In the genomic region with DNA sequence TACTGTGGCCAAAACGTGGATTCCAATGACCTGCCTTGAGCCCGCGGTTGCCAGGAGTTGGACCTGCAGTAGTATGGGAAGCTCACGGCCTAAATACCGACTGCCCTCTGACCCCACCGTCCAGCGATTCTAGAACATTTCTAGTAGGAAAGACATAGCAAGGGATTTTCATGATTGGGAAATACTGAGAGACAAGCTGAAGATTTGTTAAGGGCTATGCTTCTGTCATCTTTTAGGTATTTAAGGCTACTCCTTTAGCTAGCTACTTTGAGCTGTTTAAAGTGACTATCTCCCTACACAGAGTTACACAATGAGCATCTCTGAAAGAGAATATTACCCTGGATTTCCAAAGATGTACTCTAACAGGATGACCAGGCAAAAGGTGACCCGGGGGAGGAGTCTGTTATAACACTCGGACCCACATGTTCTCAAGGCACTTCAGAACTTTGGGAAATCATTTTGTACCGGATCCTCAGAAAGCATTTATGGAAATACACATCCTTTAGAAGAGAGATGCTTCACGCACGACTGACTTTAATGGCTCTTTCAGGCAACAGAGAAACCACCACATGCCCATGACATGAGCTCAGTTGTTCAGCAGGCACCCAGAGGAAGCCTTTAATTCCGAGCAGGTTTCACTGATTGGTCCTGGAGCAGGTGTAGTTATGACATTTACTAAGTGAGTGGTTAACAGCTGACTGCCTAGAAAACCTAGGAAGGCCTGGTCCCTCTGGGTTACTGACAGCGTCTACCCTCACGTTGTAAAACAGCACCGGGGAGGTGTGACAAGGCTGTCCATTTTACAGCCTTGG, we compare ENCODE assay signal across 11 cellular contexts. TPM values are rescaled to one million over a fixed set of nuclear protein-coding genes. Genes with fewer than 3 reads are reported as not detected.
DNase-seq lines count a peak whose midpoint lies in the region; ATAC-seq and TF ChIP-seq lines count a peak whose summit lies in the region.
"Had no signal": no experiment of that assay in that cellular context is flagged by ENCODE, and none has a peak within 500 bp of the region (broad histone marks: within the 10 kb centered on the region; RNA-seq: fewer than 3 reads in every experiment).

No MANE protein-coding gene starts in this region.

- peaks cover 51% of the 10 kb centered on the region for H3K4me1 Mint-ChIP-seq in activated naive CD4-positive, alpha-beta T cell treated with anti-CD3 and anti-CD28 coated beads for 36 hours (ENCODE audit: low read depth)
- H3K4me1 Mint-ChIP-seq in activated naive CD4-positive, alpha-beta T cell treated with anti-CD3 and anti-CD28 coated beads, Interleukin-2, amount 10 ng/mL, durations not matched to agents 7 days and 5 days: peaks cover 44% of the 10 kb centered on the region
- H3K4me1 Mint-ChIP-seq in glutamatergic neuron (ENCODE audit: low read depth, unreplicated experiment): peaks cover 39% of the 10 kb centered on the region

- TF ChIP-seq CTCF in RWPE1 (conservative IDR thresholded peaks at IDR 0.05; ENCODE audit: low read depth) (no peak), glutamatergic neuron (IDR thresholded peaks at IDR 0.05; ENCODE audit: partially characterized antibody, unreplicated experiment) (no peak)

- no peaks in the 10 kb centered on the region for H3K27me3 Mint-ChIP-seq in activated naive CD4-positive, alpha-beta T cell treated with anti-CD3 and anti-CD28 coated beads for 36 hours (ENCODE audit: low read depth)
- no peaks in the 10 kb centered on the region for H3K27me3 Mint-ChIP-seq in activated naive CD4-positive, alpha-beta T cell treated with anti-CD3 and anti-CD28 coated beads, Interleukin-2, amount 10 ng/mL, durations not matched to agents 7 days and 5 days
- H3K27me3 Mint-ChIP-seq in glutamatergic neuron (ENCODE audit: unreplicated experiment): peaks cover 1% of the 10 kb centered on the region

- POLR2A ChIA-PET in RWPE1 (lab: Yijun Ruan, JAX; ENCODE audit: low non-redundant PET): interaction anchor here (0.6 kb wide), 1 partner anchor 457 kb away, joined by 3 read pairs; no protein-coding TSS in a partner anchor

- no peak for DNase-seq in activated naive CD4-positive, alpha-beta T cell treated with anti-CD3 and anti-CD28 coated beads for 36 hours
- no peak for DNase-seq in activated naive CD4-positive, alpha-beta T cell treated with anti-CD3 and anti-CD28 coated beads, Interleukin-2, amount 10 ng/mL, durations not matched to agents 7 days and 5 days
- DNase-seq in RWPE1 (ENCODE audit: low spot score) (peak; percentile 19), glutamatergic neuron (no peak), superior temporal gyrus (ENCODE audit: extremely low spot score) (peak; percentile 10), anterior cingulate cortex (lab: John Stamatoyannopoulos, UW) (no peak), retina (no peak)
- DNase-seq: amniotic stem cell, NCI-H1048 had no signal

- CTCF ChIA-PET in activated naive CD4-positive, alpha-beta T cell treated with anti-CD3 and anti-CD28 coated beads for 36 hours (lab: Charles Lee): interaction anchor here (0.6 to 1.8 kb wide), 4 partner anchors 11 to 58 kb away, joined by 3 to 5 read pairs (median 4); no protein-coding TSS in a partner anchor
- CTCF ChIA-PET in activated naive CD4-positive, alpha-beta T cell treated with anti-CD3 and anti-CD28 coated beads, Interleukin-2, amount 10 ng/mL, durations not matched to agents 7 days and 5 days (lab: Charles Lee): interaction anchor here (1.8 kb wide), 1 partner anchor 11 kb away, joined by 7 read pairs; no protein-coding TSS in a partner anchor
- CTCF ChIA-PET in RWPE1 (lab: Yijun Ruan, JAX): interaction anchor here (0.5 to 2.4 kb wide), 4 partner anchors 11 to 853 kb away, joined by 3 to 13 read pairs (median 4); no protein-coding TSS in a partner anchor

- H3K9me3 Mint-ChIP-seq in activated naive CD4-positive, alpha-beta T cell treated with anti-CD3 and anti-CD28 coated beads for 36 hours: no peaks in the 10 kb centered on the region
- H3K9me3 Mint-ChIP-seq in activated naive CD4-positive, alpha-beta T cell treated with anti-CD3 and anti-CD28 coated beads, Interleukin-2, amount 10 ng/mL, durations not matched to agents 7 days and 5 days: no peaks in the 10 kb centered on the region
- peaks cover 12% of the 10 kb centered on the region for H3K9me3 Mint-ChIP-seq in glutamatergic neuron (ENCODE audit: unreplicated experiment)
- H3K9me3 Mint-ChIP-seq: CD14-positive monocyte had no signal

- no peak for ATAC-seq in HG02885 (IDR thresholded peaks at IDR 0.05; ENCODE audit: poor library complexity, unreplicated experiment)

- H3K36me3 Mint-ChIP-seq in activated naive CD4-positive, alpha-beta T cell treated with anti-CD3 and anti-CD28 coated beads for 36 hours (ENCODE audit: low read depth): peaks cover 25% of the 10 kb centered on the region
- H3K36me3 Mint-ChIP-seq in activated naive CD4-positive, alpha-beta T cell treated with anti-CD3 and anti-CD28 coated beads, Interleukin-2, amount 10 ng/mL, durations not matched to agents 7 days and 5 days: peaks cover 30% of the 10 kb centered on the region
- no peaks in the 10 kb centered on the region for H3K36me3 Mint-ChIP-seq in glutamatergic neuron (ENCODE audit: unreplicated experiment)

- H3K27ac ChIP-seq in RWPE1: peak overlapping the region; percentile 63

- intact Hi-C loops in activated naive CD4-positive, alpha-beta T cell treated with anti-CD3 and anti-CD28 coated beads for 36 hours (cut with micrococcal nuclease): no loop called here

- peak overlapping the region; percentile 53 for H3K27ac Mint-ChIP-seq in activated naive CD4-positive, alpha-beta T cell treated with anti-CD3 and anti-CD28 coated beads for 36 hours
- H3K27ac Mint-ChIP-seq in activated naive CD4-positive, alpha-beta T cell treated with anti-CD3 and anti-CD28 coated beads, Interleukin-2, amount 10 ng/mL, durations not matched to agents 7 days and 5 days: no peak overlapping the region
- H3K27ac Mint-ChIP-seq in glutamatergic neuron (ENCODE audit: unreplicated experiment): peak overlapping the region; percentile 77

- no peak overlapping the region for H3K4me3 Mint-ChIP-seq in activated naive CD4-positive, alpha-beta T cell treated with anti-CD3 and anti-CD28 coated beads for 36 hours
- H3K4me3 Mint-ChIP-seq in activated naive CD4-positive, alpha-beta T cell treated with anti-CD3 and anti-CD28 coated beads, Interleukin-2, amount 10 ng/mL, durations not matched to agents 7 days and 5 days: no peak overlapping the region
- peak overlapping the region; percentile 77 for H3K4me3 Mint-ChIP-seq in glutamatergic neuron (ENCODE audit: unreplicated experiment)
- H3K4me3 Mint-ChIP-seq: CD14-positive monocyte had no signal

RNA-seq across cellular contexts. Expression of a gene that starts 4.2 kb away (rescaled TPM):
- 10 to 100 TPM; 15.5 to 16.6 TPM for total RNA-seq in activated naive CD4-positive, alpha-beta T cell treated with anti-CD3 and anti-CD28 coated beads for 36 hours
- total RNA-seq in glutamatergic neuron (ENCODE audit: unreplicated experiment): 34.4 TPM

RNA-seq across cellular contexts. Expression of a gene that starts 4.5 kb away (rescaled TPM):
- 10 to 100 TPM; 36.8 to 48.4 TPM for total RNA-seq in activated naive CD4-positive, alpha-beta T cell treated with anti-CD3 and anti-CD28 coated beads for 36 hours
- 54.9 TPM for total RNA-seq in glutamatergic neuron (ENCODE audit: unreplicated experiment)

RNA-seq across cellular contexts. Expression of a gene that starts 29.3 kb away (rescaled TPM):
- total RNA-seq in activated naive CD4-positive, alpha-beta T cell treated with anti-CD3 and anti-CD28 coated beads for 36 hours: 1 to 10 TPM; 6.6 to 6.7 TPM
- total RNA-seq in glutamatergic neuron (ENCODE audit: unreplicated experiment): 7.8 TPM

RNA-seq across cellular contexts. Expression of a gene that starts 35.6 kb away (rescaled TPM):
- total RNA-seq in activated naive CD4-positive, alpha-beta T cell treated with anti-CD3 and anti-CD28 coated beads for 36 hours: 1 to 10 TPM; 3.8 to 4.9 TPM
- total RNA-seq in glutamatergic neuron (ENCODE audit: unreplicated experiment): 2,561 TPM

Comparison
In these comparisons a context has a peak if more than half of its experiments do, and no peak if none do; other contexts are left out.
1. DNase-seq: peak in RWPE1 (single experiment) and superior temporal gyrus (single experiment); none in activated naive CD4-positive, alpha-beta T cell treated with anti-CD3 and anti-CD28 coated beads for 36 hours (single experiment), activated naive CD4-positive, alpha-beta T cell treated with anti-CD3 and anti-CD28 coated beads, Interleukin-2, amount 10 ng/mL, durations not matched to agents 7 days and 5 days (single experiment), glutamatergic neuron (single experiment), anterior cingulate cortex (0 of 58) and retina (single experiment).